8 cellular contexts compared by ENCODE assay signal in genomic region chr17:38428643-38429371, GRCh38. TPM values are rescaled to one million over a fixed set of nuclear protein-coding genes. Genes with fewer than 3 reads are reported as not detected.
DNase-seq lines count a peak whose midpoint lies in the region; ATAC-seq and TF ChIP-seq lines count a peak whose summit lies in the region.

No MANE protein-coding gene starts in this region.

- 1 to 2% (median 1%) methylated on average over 17 to 56 of the region's 56 CpGs for WGBS in heart left ventricle, 4 donors

- no peak overlapping the region for H3K27ac ChIP-seq in A673 (ENCODE audit: low read depth, low read length, poor library complexity, severe bottlenecking)
- H3K27ac ChIP-seq in HEK293 (ENCODE audit: extremely low read depth, low read depth, low read length) = no peak overlapping the region
- H3K27ac ChIP-seq in heart left ventricle = peak overlapping the region; percentile 89 to 99 (median 96)

- POLR2A ChIA-PET in A673 (lab: Charles Lee; ENCODE audit: low non-redundant PET) = no interaction called here
- POLR2A ChIA-PET in HEK293 (lab: Yijun Ruan, JAX) = no interaction called here

- CTCF ChIA-PET in A673 (lab: Charles Lee) = no interaction called here
- CTCF ChIA-PET in HEK293 (lab: Yijun Ruan, JAX) = interaction anchor here (0.6 to 1.7 kb wide), 5 partner anchors 15 to 237 kb away, joined by 3 to 4 read pairs (median 3); no protein-coding TSS in a partner anchor

- peak; percentile 24 to 76 for ATAC-seq in activated naive CD4-positive, alpha-beta T cell treated with anti-CD3 and anti-CD28 coated beads, Interleukin-2, amount 50 U/mL, for 72 hours
- ATAC-seq in heart left ventricle = peak; percentile 64 to 76 (median 72)
- no peak for ATAC-seq in GM19463 (IDR thresholded peaks at IDR 0.05; ENCODE audit: unreplicated experiment)

- no peaks in the 10 kb centered on the region for H3K36me3 Mint-ChIP-seq in activated naive CD4-positive, alpha-beta T cell treated with anti-CD3 and anti-CD28 coated beads, Interleukin-2, amount 50 U/mL, for 72 hours

- BruUV-seq in A673 (replicated peaks; lab: Mats Ljungman, UMichigan) = no TSS peak

- H3K36me3 ChIP-seq in A673 (ENCODE audit: insufficient read depth, low read length, poor library complexity, severe bottlenecking) = no peaks in the 10 kb centered on the region
- H3K36me3 ChIP-seq in HEK293 (ENCODE audit: control insufficient read depth in 2 of 2, insufficient read depth in 1 of 2, low read length in 2 of 2) = no peaks in the 10 kb centered on the region
- no peaks in the 10 kb centered on the region for H3K36me3 ChIP-seq in heart left ventricle

- no peaks in the 10 kb centered on the region for H3K9me3 Mint-ChIP-seq in activated naive CD4-positive, alpha-beta T cell treated with anti-CD3 and anti-CD28 coated beads, Interleukin-2, amount 50 U/mL, for 72 hours

- H3K4me3 ChIP-seq in A673 (ENCODE audit: low read depth, low read length, poor library complexity, severe bottlenecking) = peak overlapping the region; percentile 54
- H3K4me3 ChIP-seq in HEK293 (ENCODE audit: low read depth, low read length) = no peak overlapping the region
- peak overlapping the region; percentile 72 to 98 (median 94) for H3K4me3 ChIP-seq in heart left ventricle

- peak in 1 of 2 donors; percentile 55 for TF ChIP-seq POLR2A in heart left ventricle (IDR thresholded peaks at IDR 0.05)

- no peaks in the 10 kb centered on the region for H3K27me3 ChIP-seq in A673 (replicated peaks; ENCODE audit: insufficient read depth, low read depth, low read length, poor library complexity)
- no peaks in the 10 kb centered on the region for H3K27me3 ChIP-seq in heart left ventricle

- no peaks in the 10 kb centered on the region for H3K4me1 ChIP-seq in A673 (ENCODE audit: insufficient read depth, low read length, poor library complexity, severe bottlenecking)
- peaks cover 3% of the 10 kb centered on the region for H3K4me1 ChIP-seq in HEK293 (ENCODE audit: control insufficient read depth, insufficient read depth, low read length)
- peaks cover 9 to 89% (median 56%) of the 10 kb centered on the region in 12 donors for H3K4me1 ChIP-seq in heart left ventricle

- intact Hi-C loops in A673 (cut with micrococcal nuclease; ENCODE audit: unreplicated experiment) (no loop called here), heart left ventricle (cut with DNase I) (loop anchor here in 4 of 10 donors (5.0 to 10.0 kb wide), 2 partner anchors 38 to 236 kb away; no protein-coding TSS in a partner anchor)

- DNase-seq in A673 (ENCODE audit: low spot score) (no peak), heart left ventricle (peak; percentile 73 to 86 (median 79)), occipital lobe (lab: John Stamatoyannopoulos, UW) (peak; percentile 74), NCI-H774 (lab: John Stamatoyannopoulos, UW) (no peak), germinal center (ENCODE audit: low spot score) (no peak)
- no peak for DNase-seq in activated naive CD4-positive, alpha-beta T cell treated with anti-CD3 and anti-CD28 coated beads, Interleukin-2, amount 50 U/mL, for 72 hours (ENCODE audit: low spot score in 2 of 2)

- TF ChIP-seq CTCF in A673 (conservative IDR thresholded peaks at IDR 0.05; ENCODE audit: low read depth, low read length) (no peak), HEK293 (tag by site-specific recombination; IDR thresholded peaks at IDR 0.05) (no peak), heart left ventricle (IDR thresholded peaks at IDR 0.05) (peak in 2 of 12 donors; percentile 7 to 17)

- H3K9me3 ChIP-seq in A673 (ENCODE audit: low read depth, low read length, poor library complexity, severe bottlenecking) (no peaks in the 10 kb centered on the region), HEK293 (ENCODE audit: control insufficient read depth, insufficient read depth, low read depth, low read length) (no peaks in the 10 kb centered on the region), heart left ventricle (no peaks in the 10 kb centered on the region)

- H3K27ac Mint-ChIP-seq in activated naive CD4-positive, alpha-beta T cell treated with anti-CD3 and anti-CD28 coated beads, Interleukin-2, amount 50 U/mL, for 72 hours = no peak overlapping the region

TF ChIP-seq in HEK293, 187 proteins besides CTCF, POLR2A, EP300 and RAD21:
- TF ChIP-seq ZNF266 (tag by site-specific recombination; IDR thresholded peaks at IDR 0.05; ENCODE audit: low read depth) (no peak), ZIC2 (tag by site-specific recombination; IDR thresholded peaks at IDR 0.05) (peak; percentile 25; the same call in 1 of the 2 replicates), SALL2 (tag by site-specific recombination; IDR thresholded peaks at IDR 0.05; ENCODE audit: borderline replicate concordance) (no peak), SP2 (tag by site-specific recombination; IDR thresholded peaks at IDR 0.05) (no peak)

RNA-seq across cellular contexts. Expression of gene ARHGAP23, which starts 0.5 kb away (rescaled TPM):
- 19.0 and 24.9 TPM in 2 replicates for total RNA-seq in A673 (2021)
- total RNA-seq in activated naive CD4-positive, alpha-beta T cell treated with anti-CD3 and anti-CD28 coated beads, Interleukin-2, amount 50 U/mL, for 72 hours = 1 to 10 TPM in 1 of 2 donors, under 1 TPM in 1; 0.43 to 1.3 TPM
- total RNA-seq in heart left ventricle = 10 to 100 TPM; 28.0 to 72.3 (median 66.3) TPM
- 10 to 100 TPM; 34.4 to 73.1 TPM for polyA plus RNA-seq in heart left ventricle
- 42.9 TPM for total RNA-seq in occipital lobe

Comparison
In these comparisons a context has a peak if more than half of its experiments do, and no peak if none do; other contexts are left out.
1. DNase-seq: peak in heart left ventricle (5 of 5) and occipital lobe (single experiment); none in A673 (single experiment), activated naive CD4-positive, alpha-beta T cell treated with anti-CD3 and anti-CD28 coated beads, Interleukin-2, amount 50 U/mL, for 72 hours (0 of 2), NCI-H774 (single experiment) and germinal center (single experiment).
2. H3K27ac ChIP-seq: peak in heart left ventricle (12 of 12); none in A673 (single experiment) and HEK293 (single experiment).